2 cellular contexts compared by ENCODE assay signal in genomic region chr3:138809506-138810266, GRCh38.
TF ChIP-seq lines count a peak whose summit lies in the region.

No MANE protein-coding gene starts in this region.

TF ChIP-seq in HepG2, 621 proteins besides CTCF, POLR2A, EP300 and RAD21 (continued from another document):
- TF ChIP-seq NFYB (CRISPR knock-in tag; IDR thresholded peaks at IDR 0.05) (no peak), ZNF552 (CRISPR knock-in tag; IDR thresholded peaks at IDR 0.05; ENCODE audit: borderline replicate concordance) (no peak), EEA1 (CRISPR knock-in tag; IDR thresholded peaks at IDR 0.05; ENCODE audit: borderline replicate concordance) (no peak), TAF1 (CRISPR knock-in tag; IDR thresholded peaks at IDR 0.05) (no peak), KMT2B (CRISPR knock-in tag; IDR thresholded peaks at IDR 0.05) (no peak), GPN1 (CRISPR knock-in tag; IDR thresholded peaks at IDR 0.05; ENCODE audit: borderline replicate concordance) (no peak), AGO1 (IDR thresholded peaks at IDR 0.05; ENCODE audit: low read depth, low read length, poor library complexity, severe bottlenecking) (no peak), MBNL3 (CRISPR knock-in tag; conservative IDR thresholded peaks at IDR 0.05) (no peak), SIN3A (IDR thresholded peaks at IDR 0.05; ENCODE audit: borderline replicate concordance, low read depth, low read length) (no peak), ZBTB1 (CRISPR knock-in tag; IDR thresholded peaks at IDR 0.05; ENCODE audit: borderline replicate concordance) (no peak), YEATS4 (CRISPR knock-in tag; IDR thresholded peaks at IDR 0.05; ENCODE audit: borderline replicate concordance) (no peak)
- TF ChIP-seq, protein P1, sequence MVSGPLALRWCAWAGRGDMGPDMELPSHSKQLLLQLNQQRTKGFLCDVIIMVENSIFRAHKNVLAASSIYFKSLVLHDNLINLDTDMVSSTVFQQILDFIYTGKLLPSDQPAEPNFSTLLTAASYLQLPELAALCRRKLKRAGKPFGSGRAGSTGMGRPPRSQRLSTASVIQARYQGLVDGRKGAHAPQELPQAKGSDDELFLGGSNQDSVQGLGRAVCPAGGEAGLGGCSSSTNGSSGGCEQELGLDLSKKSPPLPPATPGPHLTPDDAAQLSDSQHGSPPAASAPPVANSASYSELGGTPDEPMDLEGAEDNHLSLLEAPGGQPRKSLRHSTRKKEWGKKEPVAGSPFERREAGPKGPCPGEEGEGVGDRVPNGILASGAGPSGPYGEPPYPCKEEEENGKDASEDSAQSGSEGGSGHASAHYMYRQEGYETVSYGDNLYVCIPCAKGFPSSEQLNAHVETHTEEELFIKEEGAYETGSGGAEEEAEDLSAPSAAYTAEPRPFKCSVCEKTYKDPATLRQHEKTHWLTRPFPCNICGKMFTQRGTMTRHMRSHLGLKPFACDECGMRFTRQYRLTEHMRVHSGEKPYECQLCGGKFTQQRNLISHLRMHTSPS (CRISPR knock-in tag; IDR thresholded peaks at IDR 0.05; ENCODE audit: low read depth), result no peak
- TF ChIP-seq, protein P2, sequence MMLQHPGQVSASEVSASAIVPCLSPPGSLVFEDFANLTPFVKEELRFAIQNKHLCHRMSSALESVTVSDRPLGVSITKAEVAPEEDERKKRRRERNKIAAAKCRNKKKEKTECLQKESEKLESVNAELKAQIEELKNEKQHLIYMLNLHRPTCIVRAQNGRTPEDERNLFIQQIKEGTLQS (CRISPR knock-in tag; IDR thresholded peaks at IDR 0.05), result no peak
TF ChIP-seq in HepG2: peak in this region for 0.

TF ChIP-seq in WTC11, 78 proteins besides CTCF, POLR2A, EP300 and RAD21:
- TF ChIP-seq, protein P3, sequence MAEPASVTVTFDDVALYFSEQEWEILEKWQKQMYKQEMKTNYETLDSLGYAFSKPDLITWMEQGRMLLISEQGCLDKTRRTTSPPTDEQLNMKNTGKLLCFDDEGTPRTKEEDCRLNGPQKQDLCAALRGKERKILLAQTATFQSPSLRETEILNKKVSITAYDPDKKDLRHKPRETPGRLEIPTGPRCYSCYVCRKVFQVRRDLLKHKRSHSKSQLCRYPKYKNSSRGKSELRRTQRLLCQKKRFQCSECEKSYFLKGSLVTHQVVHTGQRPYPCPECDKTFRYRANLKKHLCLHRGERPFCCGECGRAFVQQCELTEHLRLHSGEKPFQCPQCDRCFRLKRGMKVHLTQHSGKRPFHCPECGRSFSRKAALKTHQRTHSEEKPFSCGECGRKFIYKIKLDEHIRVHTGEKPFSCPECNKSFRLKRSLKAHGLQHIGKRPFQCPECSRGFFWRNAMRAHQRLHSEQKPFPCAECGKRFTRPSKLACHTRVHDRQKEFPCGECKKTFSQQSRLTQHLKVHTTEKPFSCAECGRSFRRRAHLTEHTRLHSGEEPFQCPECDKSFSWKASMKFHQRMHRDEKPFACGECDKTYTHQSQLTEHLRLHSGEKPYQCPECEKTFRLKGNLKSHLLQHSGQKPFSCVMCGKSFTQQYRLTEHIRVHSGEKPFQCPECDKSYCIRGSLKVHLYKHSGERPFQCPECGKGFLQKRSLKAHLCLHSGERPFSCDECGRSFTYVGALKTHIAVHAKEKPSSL (CRISPR knock-in tag; conservative IDR thresholded peaks at IDR 0.05), result no peak
- TF ChIP-seq ARID4B (CRISPR knock-in tag; IDR thresholded peaks at IDR 0.05; ENCODE audit: borderline replicate concordance) (no peak), USF1 (CRISPR knock-in tag; IDR thresholded peaks at IDR 0.05) (no peak), ZNF263 (CRISPR knock-in tag; IDR thresholded peaks at IDR 0.05; ENCODE audit: low read depth) (no peak), SMAD3 (CRISPR knock-in tag; IDR thresholded peaks at IDR 0.05; ENCODE audit: borderline replicate concordance) (no peak), JUN (CRISPR knock-in tag; IDR thresholded peaks at IDR 0.05) (no peak), SP1 (CRISPR knock-in tag; conservative IDR thresholded peaks at IDR 0.05) (no peak)
- TF ChIP-seq, protein P4, sequence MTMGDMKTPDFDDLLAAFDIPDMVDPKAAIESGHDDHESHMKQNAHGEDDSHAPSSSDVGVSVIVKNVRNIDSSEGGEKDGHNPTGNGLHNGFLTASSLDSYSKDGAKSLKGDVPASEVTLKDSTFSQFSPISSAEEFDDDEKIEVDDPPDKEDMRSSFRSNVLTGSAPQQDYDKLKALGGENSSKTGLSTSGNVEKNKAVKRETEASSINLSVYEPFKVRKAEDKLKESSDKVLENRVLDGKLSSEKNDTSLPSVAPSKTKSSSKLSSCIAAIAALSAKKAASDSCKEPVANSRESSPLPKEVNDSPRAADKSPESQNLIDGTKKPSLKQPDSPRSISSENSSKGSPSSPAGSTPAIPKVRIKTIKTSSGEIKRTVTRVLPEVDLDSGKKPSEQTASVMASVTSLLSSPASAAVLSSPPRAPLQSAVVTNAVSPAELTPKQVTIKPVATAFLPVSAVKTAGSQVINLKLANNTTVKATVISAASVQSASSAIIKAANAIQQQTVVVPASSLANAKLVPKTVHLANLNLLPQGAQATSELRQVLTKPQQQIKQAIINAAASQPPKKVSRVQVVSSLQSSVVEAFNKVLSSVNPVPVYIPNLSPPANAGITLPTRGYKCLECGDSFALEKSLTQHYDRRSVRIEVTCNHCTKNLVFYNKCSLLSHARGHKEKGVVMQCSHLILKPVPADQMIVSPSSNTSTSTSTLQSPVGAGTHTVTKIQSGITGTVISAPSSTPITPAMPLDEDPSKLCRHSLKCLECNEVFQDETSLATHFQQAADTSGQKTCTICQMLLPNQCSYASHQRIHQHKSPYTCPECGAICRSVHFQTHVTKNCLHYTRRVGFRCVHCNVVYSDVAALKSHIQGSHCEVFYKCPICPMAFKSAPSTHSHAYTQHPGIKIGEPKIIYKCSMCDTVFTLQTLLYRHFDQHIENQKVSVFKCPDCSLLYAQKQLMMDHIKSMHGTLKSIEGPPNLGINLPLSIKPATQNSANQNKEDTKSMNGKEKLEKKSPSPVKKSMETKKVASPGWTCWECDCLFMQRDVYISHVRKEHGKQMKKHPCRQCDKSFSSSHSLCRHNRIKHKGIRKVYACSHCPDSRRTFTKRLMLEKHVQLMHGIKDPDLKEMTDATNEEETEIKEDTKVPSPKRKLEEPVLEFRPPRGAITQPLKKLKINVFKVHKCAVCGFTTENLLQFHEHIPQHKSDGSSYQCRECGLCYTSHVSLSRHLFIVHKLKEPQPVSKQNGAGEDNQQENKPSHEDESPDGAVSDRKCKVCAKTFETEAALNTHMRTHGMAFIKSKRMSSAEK (CRISPR knock-in tag; IDR thresholded peaks at IDR 0.05; ENCODE audit: borderline replicate concordance), result no peak
- TF ChIP-seq, protein P5, sequence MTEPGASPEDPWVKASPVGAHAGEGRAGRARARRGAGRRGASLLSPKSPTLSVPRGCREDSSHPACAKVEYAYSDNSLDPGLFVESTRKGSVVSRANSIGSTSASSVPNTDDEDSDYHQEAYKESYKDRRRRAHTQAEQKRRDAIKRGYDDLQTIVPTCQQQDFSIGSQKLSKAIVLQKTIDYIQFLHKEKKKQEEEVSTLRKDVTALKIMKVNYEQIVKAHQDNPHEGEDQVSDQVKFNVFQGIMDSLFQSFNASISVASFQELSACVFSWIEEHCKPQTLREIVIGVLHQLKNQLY (CRISPR knock-in tag; IDR thresholded peaks at IDR 0.05), result no peak
